In genomic region chr12:96497800-96498199, GRCh38 we compare ENCODE assay signal across 31 cellular contexts. TPM values are rescaled to one million over a fixed set of nuclear protein-coding genes. Genes with fewer than 3 reads are reported as not detected.
DNase-seq lines count a peak whose midpoint lies in the region; ATAC-seq and TF ChIP-seq lines count a peak whose summit lies in the region.
"Had no signal": no experiment of that assay in that cellular context is flagged by ENCODE, and none has a peak within 500 bp of the region (broad histone marks: within the 10 kb centered on the region; RNA-seq: fewer than 3 reads in every experiment).

No MANE protein-coding gene starts in this region.

- BruUV-seq in OCI-LY7 (replicated peaks; lab: Mats Ljungman, UMichigan): no TSS peak

- H3K9me3 Mint-ChIP-seq in T-helper 2 cell treated with Interferon-gamma antibody and Interleukin-4, amounts not matched to agents 5 μg/mL and 100 μg/mL, for 36 hours: peaks cover 12% of the 10 kb centered on the region
- peaks cover 0 to 12% (median 0%) of the 10 kb centered on the region in 11 donors for H3K9me3 Mint-ChIP-seq in naive thymus-derived CD4-positive, alpha-beta T cell
- H3K9me3 Mint-ChIP-seq: activated naive CD8-positive, alpha-beta T cell treated with anti-CD3 and anti-CD28 coated beads, Interleukin-2, amount 50 U/mL, for 24 hours had no signal

- peaks cover 14% of the 10 kb centered on the region for H3K36me3 Mint-ChIP-seq in T-helper 2 cell treated with Interferon-gamma antibody and Interleukin-4, amounts not matched to agents 5 μg/mL and 100 μg/mL, for 36 hours (ENCODE audit: low read depth)
- H3K36me3 Mint-ChIP-seq in naive thymus-derived CD4-positive, alpha-beta T cell: peaks cover 0 to 21% (median 0%) of the 10 kb centered on the region in 5 donors
- H3K36me3 Mint-ChIP-seq: CD14-positive monocyte had no signal

- H4K20me1 ChIP-seq in OCI-LY7 (ENCODE audit: insufficient read depth, low read length): no peaks in the 10 kb centered on the region

- no peaks in the 10 kb centered on the region for H3K9me2 ChIP-seq in OCI-LY7 (ENCODE audit: insufficient read depth, low read length)

- no peak overlapping the region for H3K27ac ChIP-seq in OCI-LY7 (ENCODE audit: low read depth, low read length, poor library complexity, severe bottlenecking)
- H3K27ac ChIP-seq in naive thymus-derived CD4-positive, alpha-beta T cell (ENCODE audit: low read depth, low read length): no peak overlapping the region
- H3K27ac ChIP-seq: 22Rv1, esophagus squamous epithelium, left lung, stomach, WERI-Rb-1 had no signal

- no peak overlapping the region for H3K4me2 ChIP-seq in OCI-LY7 (ENCODE audit: low read length)

- CTCF ChIA-PET in OCI-LY7 (lab: Charles Lee; ENCODE audit: unreplicated experiment): no interaction called here
- CTCF ChIA-PET in naive thymus-derived CD4-positive, alpha-beta T cell (lab: Charles Lee): interaction anchor here (0.6 to 1.3 kb wide), 2 partner anchors 19 to 175 kb away, joined by 3 to 6 read pairs; no protein-coding TSS in a partner anchor

- intact Hi-C loops in OCI-LY7 (cut with micrococcal nuclease; ENCODE audit: unreplicated experiment): no loop called here
- intact Hi-C loops in naive thymus-derived CD4-positive, alpha-beta T cell (cut with micrococcal nuclease): no loop called here

- no peak for DNase-seq in T-helper 2 cell treated with Interferon-gamma antibody and Interleukin-4, amounts not matched to agents 5 μg/mL and 100 μg/mL, for 36 hours (ENCODE audit: low spot score)
- no peak for DNase-seq in T-helper 2 cell
- no peak for DNase-seq in OCI-LY7 (ENCODE audit: low spot score)
- DNase-seq in choroid plexus epithelial cell (ENCODE audit: low read depth): peak; percentile 64
- DNase-seq in naive thymus-derived CD4-positive, alpha-beta T cell: no peak
- no peak for DNase-seq in pons (ENCODE audit: low spot score)
- DNase-seq in SW480 (ENCODE audit: low spot score): no peak
- no peak for DNase-seq in GF-D8 (lab: John Stamatoyannopoulos, UW)
- DNase-seq: activated CD4-positive, alpha-beta T cell treated with anti-CD3 and anti-CD28 coated beads for 4 hours; activated effector memory CD4-positive, alpha-beta T cell treated with anti-CD3 and anti-CD28 coated beads, Interleukin-2, amount 50 U/mL, for 16 hours; activated naive CD8-positive, alpha-beta T cell treated with anti-CD3 and anti-CD28 coated beads, Interleukin-2, amount 50 U/mL, for 24 hours; activated T-cell treated with anti-CD3 and anti-CD28 coated beads, Interleukin-2, amount 50 U/mL, for 1 hour; cerebellar nuclear complex; DMS79; esophagus squamous epithelium; GOT3; mesendoderm; MM.1S; NCI-H1417; NCI-H2029 treated with DMSO at 0.1 percent for 48 hours; NCI-H526; NK-92 treated with Interleukin-12 subunit alpha and Interleukin-12 subunit beta, amount 100 ng/mL, for 24 hours; PC-3; posterior cingulate gyrus; right cardiac atrium; stomach; T-helper 9 cell; WERI-Rb-1 had no signal

- H3K36me3 ChIP-seq in OCI-LY7 (ENCODE audit: insufficient read depth, low read length): no peaks in the 10 kb centered on the region
- H3K36me3 ChIP-seq in naive thymus-derived CD4-positive, alpha-beta T cell (ENCODE audit: control insufficient read depth in 2 of 3, insufficient read depth in 3 of 3, low read length in 3 of 3): no peaks in the 10 kb centered on the region
- H3K36me3 ChIP-seq: esophagus squamous epithelium, left lung, stomach, WERI-Rb-1 had no signal

- H2AFZ ChIP-seq in OCI-LY7 (ENCODE audit: low read length): peak overlapping the region; percentile 26; the same call in 1 of the 2 replicates

- TF ChIP-seq CTCF in OCI-LY7 (conservative IDR thresholded peaks at IDR 0.05; ENCODE audit: low read length) (no peak), choroid plexus epithelial cell (conservative IDR thresholded peaks at IDR 0.05; ENCODE audit: low read depth, low read length) (peak; percentile 20)

- no peak for ATAC-seq in naive thymus-derived CD4-positive, alpha-beta T cell
- ATAC-seq: activated naive CD8-positive, alpha-beta T cell treated with anti-CD3 and anti-CD28 coated beads, Interleukin-2, amount 50 U/mL, for 24 hours; left lung; PC-3; right cardiac atrium had no signal

- H3K9me3 ChIP-seq in OCI-LY7 (ENCODE audit: low read length): no peaks in the 10 kb centered on the region
- no peaks in the 10 kb centered on the region for H3K9me3 ChIP-seq in naive thymus-derived CD4-positive, alpha-beta T cell (ENCODE audit: control insufficient read depth in 2 of 3, low read length in 3 of 3)
- H3K9me3 ChIP-seq: esophagus squamous epithelium, left lung, stomach had no signal

- no peak overlapping the region for H3K4me3 Mint-ChIP-seq in T-helper 2 cell treated with Interferon-gamma antibody and Interleukin-4, amounts not matched to agents 5 μg/mL and 100 μg/mL, for 36 hours
- H3K4me3 Mint-ChIP-seq in naive thymus-derived CD4-positive, alpha-beta T cell: no peak overlapping the region
- H3K4me3 Mint-ChIP-seq: activated naive CD8-positive, alpha-beta T cell treated with anti-CD3 and anti-CD28 coated beads, Interleukin-2, amount 50 U/mL, for 24 hours; CD14-positive monocyte had no signal

- no peaks in the 10 kb centered on the region for H3K27me3 ChIP-seq in naive thymus-derived CD4-positive, alpha-beta T cell (ENCODE audit: control insufficient read depth in 2 of 2, insufficient read depth in 2 of 2, low read length in 2 of 2)
- H3K27me3 ChIP-seq: esophagus squamous epithelium, left lung, stomach had no signal

- H3K4me1 ChIP-seq in OCI-LY7 (ENCODE audit: insufficient read depth, low read length, poor library complexity, severe bottlenecking): peaks cover 24% of the 10 kb centered on the region
- peaks cover 20 to 36% of the 10 kb centered on the region in 2 donors for H3K4me1 ChIP-seq in naive thymus-derived CD4-positive, alpha-beta T cell (ENCODE audit: control insufficient read depth in 2 of 2, insufficient read depth in 2 of 2, low read length in 2 of 2)

- H3K4me3 ChIP-seq in OCI-LY7 (ENCODE audit: low read depth, low read length, poor library complexity, severe bottlenecking) (no peak overlapping the region), choroid plexus epithelial cell (ENCODE audit: low read depth, low read length) (no peak overlapping the region)
- no peak overlapping the region for H3K4me3 ChIP-seq in naive thymus-derived CD4-positive, alpha-beta T cell (ENCODE audit: low read length)
- H3K4me3 ChIP-seq: esophagus squamous epithelium, left lung, stomach had no signal

- H3K27me3 Mint-ChIP-seq in T-helper 2 cell treated with Interferon-gamma antibody and Interleukin-4, amounts not matched to agents 5 μg/mL and 100 μg/mL, for 36 hours (ENCODE audit: low read depth): peaks cover 2% of the 10 kb centered on the region
- no peaks in the 10 kb centered on the region for H3K27me3 Mint-ChIP-seq in naive thymus-derived CD4-positive, alpha-beta T cell
- H3K27me3 Mint-ChIP-seq: activated naive CD8-positive, alpha-beta T cell treated with anti-CD3 and anti-CD28 coated beads, Interleukin-2, amount 50 U/mL, for 24 hours had no signal

- no peaks in the 10 kb centered on the region for H3K79me2 ChIP-seq in OCI-LY7 (ENCODE audit: insufficient read depth, low read depth, low read length)

- H3K4me1 Mint-ChIP-seq in T-helper 2 cell treated with Interferon-gamma antibody and Interleukin-4, amounts not matched to agents 5 μg/mL and 100 μg/mL, for 36 hours (ENCODE audit: low read depth): peaks cover 53% of the 10 kb centered on the region
- H3K4me1 Mint-ChIP-seq in naive thymus-derived CD4-positive, alpha-beta T cell: peaks cover 24 to 50% (median 35%) of the 10 kb centered on the region in 7 donors

- H3K27ac Mint-ChIP-seq in T-helper 2 cell treated with Interferon-gamma antibody and Interleukin-4, amounts not matched to agents 5 μg/mL and 100 μg/mL, for 36 hours: peak overlapping the region; percentile 17
- H3K27ac Mint-ChIP-seq in naive thymus-derived CD4-positive, alpha-beta T cell: peak overlapping the region in 6 of 9 donors; percentile 0 to 52 (median 16)
- H3K27ac Mint-ChIP-seq: activated naive CD8-positive, alpha-beta T cell treated with anti-CD3 and anti-CD28 coated beads, Interleukin-2, amount 50 U/mL, for 24 hours; CD14-positive monocyte had no signal

- POLR2A ChIA-PET in OCI-LY7 (lab: Charles Lee): interaction anchor here (0.8 to 1.2 kb wide), 3 partner anchors 9 to 342 kb away, joined by 3 to 4 read pairs (median 3); no protein-coding TSS in a partner anchor
- POLR2A ChIA-PET in naive thymus-derived CD4-positive, alpha-beta T cell (lab: Charles Lee): no interaction called here

RNA-seq across cellular contexts. Expression of gene CFAP54, which starts 8.4 kb away (rescaled TPM):
- total RNA-seq in OCI-LY7 (2014; rRNA removed; shearing (Covaris generic)): not detected in 2 replicates
- total RNA-seq in OCI-LY7 (2022): 0.53 TPM in 1 of 2 replicates, not detected in the other
- total RNA-seq in naive thymus-derived CD4-positive, alpha-beta T cell: under 1 TPM; 0.22 to 0.93 (median 0.30) TPM
- under 1 TPM in 1 of 2 donors, not detected in 1; 0.07 TPM for polyA plus RNA-seq in naive thymus-derived CD4-positive, alpha-beta T cell
- polyA plus RNA-seq: CD14-positive monocyte had no signal
